Comparison of ENCODE assay signal across 20 cellular contexts in the genomic region with DNA sequence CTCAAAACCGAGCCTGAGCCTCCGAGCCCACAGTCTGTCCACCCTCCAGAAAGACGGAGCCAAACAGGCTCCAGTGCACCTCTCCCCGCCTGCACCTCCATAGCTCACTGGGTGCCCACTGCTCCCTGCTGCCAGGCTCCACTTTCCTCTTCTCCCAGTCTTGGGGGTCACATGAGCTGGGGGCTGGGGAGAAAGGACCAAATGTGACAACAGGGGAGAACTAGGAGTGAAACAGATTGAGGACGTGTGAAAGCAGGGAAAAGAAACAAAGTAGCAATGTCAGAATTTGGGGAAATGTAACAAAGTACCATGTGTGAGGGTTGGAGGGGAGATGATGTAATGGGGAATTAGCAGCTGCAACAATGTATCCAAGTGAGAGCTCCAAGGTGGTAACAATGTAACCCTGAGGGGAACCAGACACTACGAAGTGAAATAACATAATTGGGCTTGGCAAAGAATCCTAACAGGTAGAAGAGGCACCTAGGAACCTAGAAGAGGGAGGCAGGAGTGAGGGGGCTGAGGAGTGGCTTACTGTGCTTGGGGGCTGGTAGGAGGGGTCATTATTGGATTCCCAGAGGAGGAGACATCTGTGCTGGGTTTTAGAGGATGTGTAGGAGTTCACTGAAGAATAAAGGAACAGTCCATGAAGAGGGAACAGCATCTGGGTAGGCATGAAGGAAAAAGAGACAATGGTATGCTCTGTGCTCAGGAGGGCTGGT. TPM values are rescaled to one million over a fixed set of nuclear protein-coding genes. Genes with fewer than 3 reads are reported as not detected.
DNase-seq lines count a peak whose midpoint lies in the region; FAIRE-seq and TF ChIP-seq lines count a peak whose summit lies in the region.
"Had no signal": no experiment of that assay in that cellular context is flagged by ENCODE, and none has a peak within 500 bp of the region (broad histone marks: within the 10 kb centered on the region; RNA-seq: fewer than 3 reads in every experiment).

No MANE protein-coding gene starts in this region.

- H3K18ac ChIP-seq in mesendoderm (ENCODE audit: low read length), result no peak overlapping the region

- no peak overlapping the region for H3K4me3 Mint-ChIP-seq in type B pancreatic cell
- H3K4me3 Mint-ChIP-seq: activated CD8-positive, alpha-beta memory T cell treated with anti-CD3 and anti-CD28 coated beads, Interleukin-2, amount 10 ng/mL, durations not matched to agents 7 days and 5 days; T-helper 1 cell treated with Interleukin-12 subunit alpha and Interleukin-12 subunit beta and Interleukin-4 antibody, amounts not matched to agents 30 μg/mL and 1 μg/mL, for 36 hours had no signal

- in situ Hi-C loops in G401 (cut with HindIII; ENCODE audit: low sequenced_read_pairs), result no loop called here

- H3K27me3 Mint-ChIP-seq in type B pancreatic cell, result no peaks in the 10 kb centered on the region

- no peak overlapping the region for H2BK15ac ChIP-seq in mesendoderm (replicated peaks; ENCODE audit: low read depth)

- H2BK5ac ChIP-seq in mesendoderm (ENCODE audit: low read length), result no peak overlapping the region

- H2AK5ac ChIP-seq in mesendoderm (ENCODE audit: low read length), result no peak overlapping the region

- peaks cover 3 to 26% of the 10 kb centered on the region in 2 donors for H3K4me1 ChIP-seq in ascending aorta
- peaks cover 6% of the 10 kb centered on the region for H3K4me1 ChIP-seq in mesendoderm (ENCODE audit: control insufficient read depth, low read depth, low read length)
- H3K4me1 ChIP-seq: colonic mucosa, parathyroid adenoma had no signal

- FAIRE-seq in frontal cortex (lab: Jason Lieb, UNC), result no peak
- FAIRE-seq: A549 had no signal

- H3K4me3 ChIP-seq in ascending aorta (peak overlapping the region in 1 of 2 donors; percentile 19), mesendoderm (ENCODE audit: low read length) (no peak overlapping the region)
- H3K4me3 ChIP-seq: A549, colonic mucosa, mucosa of descending colon had no signal

- CTCF ChIA-PET in HEK293T (lab: Yijun Ruan, JAX), result interaction anchor here (1.3 to 2.5 kb wide), 2 partner anchors 18 to 94 kb away, joined by 3 to 6 read pairs; no protein-coding TSS in a partner anchor

- no peak overlapping the region for H2BK120ac ChIP-seq in mesendoderm (ENCODE audit: low read depth, low read length)

- no peaks in the 10 kb centered on the region for H3K9me3 ChIP-seq in ascending aorta
- H3K9me3 ChIP-seq: A549, colonic mucosa, mucosa of descending colon had no signal

- peaks cover 18% of the 10 kb centered on the region for H3K4me1 Mint-ChIP-seq in type B pancreatic cell (ENCODE audit: unreplicated experiment)
- H3K4me1 Mint-ChIP-seq: activated CD8-positive, alpha-beta memory T cell treated with anti-CD3 and anti-CD28 coated beads, Interleukin-2, amount 10 ng/mL, durations not matched to agents 7 days and 5 days had no signal

- intact Hi-C loops in ascending aorta (cut with DNase I), result no loop called here

- no peak overlapping the region for H4K5ac ChIP-seq in mesendoderm (ENCODE audit: low read length)

- peak overlapping the region; percentile 25 to 48 for H3K27ac ChIP-seq in ascending aorta
- H3K27ac ChIP-seq in mesendoderm (ENCODE audit: low read depth, low read length), result no peak overlapping the region
- H3K27ac ChIP-seq: colonic mucosa, epithelial cell of prostate, parathyroid adenoma had no signal

- POLR2A ChIA-PET in HEK293T (lab: Yijun Ruan, JAX), result interaction anchor here (1.5 kb wide), 1 partner anchor 9 kb away, joined by 3 read pairs; no protein-coding TSS in a partner anchor

- no peaks in the 10 kb centered on the region for H3K79me2 ChIP-seq in mesendoderm (ENCODE audit: control insufficient read depth, insufficient read depth, low read length)

- H3K56ac ChIP-seq in mesendoderm (ENCODE audit: low read length), result peak overlapping the region; percentile 63

- peak; percentile 12 for DNase-seq in NCI-H2171 treated with DMSO at 0.1 percent for 48 hours (lab: John Stamatoyannopoulos, UW)
- DNase-seq in NCI-H2171 (lab: John Stamatoyannopoulos, UW), result no peak
- DNase-seq in ascending aorta (ENCODE audit: low spot score in 2 of 2), result no peak
- peak; percentile 66 for DNase-seq in mesendoderm
- no peak for DNase-seq in type B pancreatic cell (ENCODE audit: extremely low spot score, unreplicated experiment)
- no peak for DNase-seq in HEK293T (ENCODE audit: extremely low spot score)
- DNase-seq in frontal cortex (ENCODE audit: low spot score in 2 of 2), result no peak
- DNase-seq in G401 (ENCODE audit: low spot score), result no peak
- DNase-seq: activated CD4-positive, CD25-positive, alpha-beta regulatory T cell treated with anti-CD3 and anti-CD28 coated beads, Interleukin-2, amount 50 U/mL, for 72 hours; activated CD8-positive, alpha-beta memory T cell treated with anti-CD3 and anti-CD28 coated beads, Interleukin-2, amount 10 ng/mL, durations not matched to agents 7 days and 5 days; activated effector memory CD4-positive, alpha-beta T cell treated with anti-CD3 and anti-CD28 coated beads, Interleukin-2, amount 50 U/mL, for 16 hours; colonic mucosa; kidney glomerular epithelial cell; mucosa of descending colon; NCI-H2081; trophoblast cell had no signal

- WGBS in mesendoderm (ENCODE audit: extremely low coverage, insufficient coverage, low lambda C conversion rate), result no CpG with 5 or more reads among the region's 6 CpGs

- no peak overlapping the region for H3K4ac ChIP-seq in mesendoderm (ENCODE audit: low read depth, low read length)

- H3K9ac ChIP-seq in mesendoderm (ENCODE audit: low read length), result peak overlapping the region; percentile 4
- H3K9ac ChIP-seq: parathyroid adenoma had no signal

- peaks cover 4% of the 10 kb centered on the region for H3K79me1 ChIP-seq in mesendoderm (ENCODE audit: low read length)

- H4K8ac ChIP-seq in mesendoderm (ENCODE audit: low read depth, low read length), result no peak overlapping the region

- H3K4me2 ChIP-seq in mesendoderm (ENCODE audit: low read length), result no peak overlapping the region
- H3K4me2 ChIP-seq: A549 had no signal

- no peaks in the 10 kb centered on the region for H3K9me3 Mint-ChIP-seq in type B pancreatic cell
- H3K9me3 Mint-ChIP-seq: T-helper 1 cell treated with Interleukin-12 subunit alpha and Interleukin-12 subunit beta and Interleukin-4 antibody, amounts not matched to agents 30 μg/mL and 1 μg/mL, for 36 hours had no signal

- H3K36me3 Mint-ChIP-seq in type B pancreatic cell, result no peaks in the 10 kb centered on the region
- H3K36me3 Mint-ChIP-seq: activated CD8-positive, alpha-beta memory T cell treated with anti-CD3 and anti-CD28 coated beads, Interleukin-2, amount 10 ng/mL, durations not matched to agents 7 days and 5 days had no signal

- H3K27ac Mint-ChIP-seq in type B pancreatic cell, result peak overlapping the region; percentile 38
- H3K27ac Mint-ChIP-seq: activated CD8-positive, alpha-beta memory T cell treated with anti-CD3 and anti-CD28 coated beads, Interleukin-2, amount 10 ng/mL, durations not matched to agents 7 days and 5 days; T-helper 1 cell treated with Interleukin-12 subunit alpha and Interleukin-12 subunit beta and Interleukin-4 antibody, amounts not matched to agents 30 μg/mL and 1 μg/mL, for 36 hours had no signal

- H3K27me3 ChIP-seq in ascending aorta (no peaks in the 10 kb centered on the region), mesendoderm (ENCODE audit: insufficient read depth, low read length, poor library complexity) (no peaks in the 10 kb centered on the region)
- H3K27me3 ChIP-seq: colonic mucosa had no signal

- H3K23ac ChIP-seq in mesendoderm (ENCODE audit: low read length), result no peak overlapping the region

- H3K36me3 ChIP-seq in ascending aorta (no peaks in the 10 kb centered on the region), mesendoderm (ENCODE audit: control insufficient read depth, insufficient read depth, low read length) (no peaks in the 10 kb centered on the region)
- H3K36me3 ChIP-seq: colonic mucosa had no signal

- no peak for TF ChIP-seq CTCF in ascending aorta (IDR thresholded peaks at IDR 0.05)
- TF ChIP-seq CTCF in type B pancreatic cell (conservative IDR thresholded peaks at IDR 0.05), result no peak

TF ChIP-seq in HEK293T, 16 proteins besides CTCF, POLR2A, EP300 and RAD21:
- TF ChIP-seq LEF1 (IDR thresholded peaks at IDR 0.05; ENCODE audit: borderline replicate concordance) (no peak), ELF4 (IDR thresholded peaks at IDR 0.05) (no peak), NFRKB (IDR thresholded peaks at IDR 0.05) (no peak), TARDBP (IDR thresholded peaks at IDR 0.05) (no peak), HDGF (IDR thresholded peaks at IDR 0.05; ENCODE audit: borderline replicate concordance) (no peak), FOXA1 (IDR thresholded peaks at IDR 0.05) (no peak), ARNT (IDR thresholded peaks at IDR 0.05) (no peak), CTBP1 (IDR thresholded peaks at IDR 0.05; ENCODE audit: borderline replicate concordance) (no peak), SP1 (IDR thresholded peaks at IDR 0.05) (no peak), FOXM1 (IDR thresholded peaks at IDR 0.05; ENCODE audit: borderline replicate concordance) (no peak), L3MBTL2 (conservative IDR thresholded peaks at IDR 0.05) (no peak), BHLHE40 (IDR thresholded peaks at IDR 0.05; ENCODE audit: borderline replicate concordance) (no peak), ZNF384 (IDR thresholded peaks at IDR 0.05) (no peak), SUZ12 (IDR thresholded peaks at IDR 0.05) (no peak), FOXK2 (IDR thresholded peaks at IDR 0.05) (no peak)
- TF ChIP-seq, protein P1, sequence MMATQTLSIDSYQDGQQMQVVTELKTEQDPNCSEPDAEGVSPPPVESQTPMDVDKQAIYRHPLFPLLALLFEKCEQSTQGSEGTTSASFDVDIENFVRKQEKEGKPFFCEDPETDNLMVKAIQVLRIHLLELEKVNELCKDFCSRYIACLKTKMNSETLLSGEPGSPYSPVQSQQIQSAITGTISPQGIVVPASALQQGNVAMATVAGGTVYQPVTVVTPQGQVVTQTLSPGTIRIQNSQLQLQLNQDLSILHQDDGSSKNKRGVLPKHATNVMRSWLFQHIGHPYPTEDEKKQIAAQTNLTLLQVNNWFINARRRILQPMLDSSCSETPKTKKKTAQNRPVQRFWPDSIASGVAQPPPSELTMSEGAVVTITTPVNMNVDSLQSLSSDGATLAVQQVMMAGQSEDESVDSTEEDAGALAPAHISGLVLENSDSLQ (IDR thresholded peaks at IDR 0.05), result no peak

RNA-seq across cellular contexts. Expression of a gene that starts 12.5 kb away (rescaled TPM):
- total RNA-seq in ascending aorta (51.9 TPM), type B pancreatic cell (ENCODE audit: low replicate concordance) (46.7 and 54.2 TPM in 2 replicates), frontal cortex (57.1 TPM)
- 18.5 TPM for polyA plus RNA-seq in mesendoderm (2013, experiment 1 of 2)
- polyA plus RNA-seq in mesendoderm (2013, experiment 2 of 2), result 20.4 TPM
- total RNA-seq in G401 (2014; rRNA removed; shearing (Covaris generic)), result 23.0 and 26.6 TPM in 2 replicates
- total RNA-seq: activated CD8-positive, alpha-beta memory T cell treated with anti-CD3 and anti-CD28 coated beads, Interleukin-2, amount 10 ng/mL, durations not matched to agents 7 days and 5 days had no signal

Comparison
In these comparisons a context has a peak if more than half of its experiments do, and no peak if none do; other contexts are left out.
1. DNase-seq: peak in NCI-H2171 treated with DMSO at 0.1 percent for 48 hours (single experiment) and mesendoderm (single experiment); none in NCI-H2171 (single experiment), ascending aorta (0 of 2), type B pancreatic cell (single experiment), HEK293T (single experiment), frontal cortex (0 of 2) and G401 (single experiment).